16 cellular contexts compared by ENCODE assay signal in the genomic region with DNA sequence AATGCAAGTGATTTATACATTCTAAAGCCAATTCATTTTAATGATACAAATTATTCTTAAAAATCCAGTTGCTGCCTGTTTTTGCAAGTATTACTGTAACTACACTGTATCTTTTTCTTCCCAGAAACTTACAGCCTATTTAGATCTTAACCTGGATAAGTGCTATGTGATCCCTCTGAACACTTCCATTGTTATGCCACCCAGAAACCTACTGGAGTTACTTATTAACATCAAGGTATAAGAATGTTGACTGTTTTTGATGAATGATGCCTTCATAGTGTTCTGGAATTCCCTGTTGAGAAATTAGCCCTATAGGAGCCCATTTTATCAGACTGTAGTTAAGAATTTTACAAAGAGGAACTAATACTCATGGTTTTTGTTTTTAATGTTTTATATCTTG. TPM values are rescaled to one million over a fixed set of nuclear protein-coding genes. Genes with fewer than 3 reads are reported as not detected.
DNase-seq lines count a peak whose midpoint lies in the region; ATAC-seq, FAIRE-seq and TF ChIP-seq lines count a peak whose summit lies in the region.
"Had no signal": no experiment of that assay in that cellular context is flagged by ENCODE, and none has a peak within 500 bp of the region (broad histone marks: within the 10 kb centered on the region; RNA-seq: fewer than 3 reads in every experiment).

No MANE protein-coding gene starts in this region.

- no peak for TF ChIP-seq EP300 in ovary (IDR thresholded peaks at IDR 0.05)

- H3K27me3 Mint-ChIP-seq in CD4-positive, alpha-beta T cell, result no peaks in the 10 kb centered on the region

- no peak for DNase-seq in CD4-positive, alpha-beta T cell
- DNase-seq in HuH-7.5 (ENCODE audit: low spot score) (peak; percentile 49), hepatocyte (ENCODE audit: low spot score) (no peak), pancreas (no peak), H4 (ENCODE audit: low spot score) (no peak), ovary (no peak)
- DNase-seq: DMS79, H7, NCI-H1436, NCI-H2029 treated with DMSO at 0.1 percent for 48 hours, NCI-H510A, Peyer's patch, SHP77 had no signal

- no peak overlapping the region for H3K27ac ChIP-seq in CD4-positive, alpha-beta T cell (ENCODE audit: low read depth, low read length)
- H3K27ac ChIP-seq in hepatocyte (peak overlapping the region; percentile 24), pancreas (peak overlapping the region in 2 of 4 donors; percentile 60), ovary (no peak overlapping the region)
- H3K27ac ChIP-seq: Peyer's patch had no signal

- H3K4me1 ChIP-seq in hepatocyte (ENCODE audit: insufficient read depth) (peaks cover 16% of the 10 kb centered on the region), pancreas (peaks cover 23 to 35% (median 28%) of the 10 kb centered on the region in 3 donors), ovary (ENCODE audit: insufficient read depth) (peaks cover 3% of the 10 kb centered on the region)

- peaks cover 70% of the 10 kb centered on the region for H3K4me1 Mint-ChIP-seq in CD4-positive, alpha-beta T cell (ENCODE audit: low read depth)

- H3K27me3 ChIP-seq in CD4-positive, alpha-beta T cell (ENCODE audit: control insufficient read depth, insufficient read depth, low read length), result no peaks in the 10 kb centered on the region
- no peaks in the 10 kb centered on the region for H3K27me3 ChIP-seq in hepatocyte
- H3K27me3 ChIP-seq in pancreas, result no peaks in the 10 kb centered on the region
- no peaks in the 10 kb centered on the region for H3K27me3 ChIP-seq in ovary
- H3K27me3 ChIP-seq: Peyer's patch had no signal

- peak overlapping the region; percentile 47 for H3K27ac Mint-ChIP-seq in CD4-positive, alpha-beta T cell

- H3K9me2 ChIP-seq in hepatocyte (replicated peaks; ENCODE audit: insufficient read depth), result no peaks in the 10 kb centered on the region

- TF ChIP-seq CTCF in CD4-positive, alpha-beta T cell (IDR thresholded peaks at IDR 0.05), result no peak
- no peak for TF ChIP-seq CTCF in hepatocyte (IDR thresholded peaks at IDR 0.05; ENCODE audit: poor library complexity)
- TF ChIP-seq CTCF in pancreas (IDR thresholded peaks at IDR 0.05), result no peak
- TF ChIP-seq CTCF in ovary (IDR thresholded peaks at IDR 0.05), result no peak

- CTCF ChIA-PET in CD4-positive, alpha-beta T cell (lab: Charles Lee), result no interaction called here

- H3K9me3 Mint-ChIP-seq in CD4-positive, alpha-beta T cell, result no peaks in the 10 kb centered on the region

- intact Hi-C loops in CD4-positive, alpha-beta T cell (cut with DNase I, micrococcal nuclease), result no loop called here
- intact Hi-C loops in pancreas (cut with DNase I), result no loop called here
- intact Hi-C loops in ovary (cut with DNase I), result no loop called here

- peaks cover 98% of the 10 kb centered on the region for H3K36me3 Mint-ChIP-seq in CD4-positive, alpha-beta T cell (ENCODE audit: low read depth)

- no peak overlapping the region for H3K4me3 ChIP-seq in hepatocyte
- no peak overlapping the region for H3K4me3 ChIP-seq in pancreas
- no peak overlapping the region for H3K4me3 ChIP-seq in ovary
- H3K4me3 ChIP-seq: GM12878, Peyer's patch had no signal

- ATAC-seq in CD4-positive, alpha-beta T cell (ENCODE audit: poor library complexity), result no peak
- ATAC-seq in pancreas, result peak; percentile 50 to 87 (median 65)
- ATAC-seq in HG03378 (IDR thresholded peaks at IDR 0.05; ENCODE audit: unreplicated experiment), result no peak
- ATAC-seq: GM12878 had no signal

- no peak for TF ChIP-seq POLR2A in ovary (IDR thresholded peaks at IDR 0.05)

- H2AFZ ChIP-seq in hepatocyte, result no peak overlapping the region

- no peaks in the 10 kb centered on the region for H3K9me3 ChIP-seq in CD4-positive, alpha-beta T cell (ENCODE audit: control insufficient read depth, low read length)
- H3K9me3 ChIP-seq in hepatocyte (ENCODE audit: low read depth) (no peaks in the 10 kb centered on the region), pancreas (no peaks in the 10 kb centered on the region), ovary (no peaks in the 10 kb centered on the region)
- H3K9me3 ChIP-seq: Peyer's patch had no signal

- peaks cover 33% of the 10 kb centered on the region for H3K79me2 ChIP-seq in hepatocyte

- H3K4me2 ChIP-seq in hepatocyte, result peak overlapping the region; percentile 3

- no peaks in the 10 kb centered on the region for H4K20me1 ChIP-seq in hepatocyte (ENCODE audit: insufficient read depth, poor library complexity, severe bottlenecking)

- FAIRE-seq in pancreas (lab: Jason Lieb, UNC), result no peak
- FAIRE-seq: GM12878, GM18507 had no signal

- H3K4me3 Mint-ChIP-seq in CD4-positive, alpha-beta T cell, result no peak overlapping the region

- POLR2A ChIA-PET in CD4-positive, alpha-beta T cell (lab: Charles Lee), result no interaction called here

- H3K36me3 ChIP-seq in hepatocyte (replicated peaks; ENCODE audit: insufficient read depth, low read depth) (peaks cover 3% of the 10 kb centered on the region), pancreas (peaks cover 0 to 74% (median 3%) of the 10 kb centered on the region in 3 donors), ovary (no peaks in the 10 kb centered on the region)

RNA-seq across cellular contexts. Expression of a gene that starts 25.0 kb away (rescaled TPM):
- total RNA-seq in CD4-positive, alpha-beta T cell, result 100 to 1,000 TPM; 305 to 323 TPM
- 438 and 449 TPM in 2 replicates for total RNA-seq in hepatocyte
- 572 and 588 TPM in 2 replicates for polyA plus RNA-seq in hepatocyte
- total RNA-seq in pancreas, result 100 to 1,000 TPM; 138 to 361 (median 186) TPM
- polyA plus RNA-seq in pancreas, result 100 to 1,000 TPM; 114 to 329 TPM
- total RNA-seq in H4 (2014; rRNA removed; shearing (Covaris generic)), result 141 and 211 TPM in 2 replicates
- total RNA-seq in ovary, result 1,000 to 10,000 TPM in 1 of 7 donors, 100 to 1,000 TPM in 6; 635 to 1,026 (median 824) TPM
- 1,000 to 10,000 TPM in 1 of 2 donors, 100 to 1,000 TPM in 1; 903 to 1,955 TPM for polyA plus RNA-seq in ovary

RNA-seq across cellular contexts. Expression of a gene that starts 45.5 kb away (rescaled TPM):
- 10 to 100 TPM; 14.9 to 18.4 TPM for total RNA-seq in CD4-positive, alpha-beta T cell
- 41.0 and 45.1 TPM in 2 replicates for total RNA-seq in hepatocyte
- 17.5 and 18.2 TPM in 2 replicates for polyA plus RNA-seq in hepatocyte
- total RNA-seq in pancreas, result 10 to 100 TPM in 4 of 6 donors, 1 to 10 TPM in 2; 7.5 to 23.0 (median 12.5) TPM
- 1 to 10 TPM; 5.0 to 10.0 TPM for polyA plus RNA-seq in pancreas
- 16.3 and 20.4 TPM in 2 replicates for total RNA-seq in H4 (2014; rRNA removed; shearing (Covaris generic))
- 10 to 100 TPM; 23.7 to 36.6 (median 27.3) TPM for total RNA-seq in ovary
- 10 to 100 TPM; 11.4 to 24.4 TPM for polyA plus RNA-seq in ovary

Comparison
In these comparisons a context has a peak if more than half of its experiments do, and no peak if none do; other contexts are left out.
1. ATAC-seq: peak in pancreas (4 of 4); none in CD4-positive, alpha-beta T cell (single experiment) and HG03378 (single experiment).